8 cellular contexts compared by ENCODE assay signal in the genomic region with DNA sequence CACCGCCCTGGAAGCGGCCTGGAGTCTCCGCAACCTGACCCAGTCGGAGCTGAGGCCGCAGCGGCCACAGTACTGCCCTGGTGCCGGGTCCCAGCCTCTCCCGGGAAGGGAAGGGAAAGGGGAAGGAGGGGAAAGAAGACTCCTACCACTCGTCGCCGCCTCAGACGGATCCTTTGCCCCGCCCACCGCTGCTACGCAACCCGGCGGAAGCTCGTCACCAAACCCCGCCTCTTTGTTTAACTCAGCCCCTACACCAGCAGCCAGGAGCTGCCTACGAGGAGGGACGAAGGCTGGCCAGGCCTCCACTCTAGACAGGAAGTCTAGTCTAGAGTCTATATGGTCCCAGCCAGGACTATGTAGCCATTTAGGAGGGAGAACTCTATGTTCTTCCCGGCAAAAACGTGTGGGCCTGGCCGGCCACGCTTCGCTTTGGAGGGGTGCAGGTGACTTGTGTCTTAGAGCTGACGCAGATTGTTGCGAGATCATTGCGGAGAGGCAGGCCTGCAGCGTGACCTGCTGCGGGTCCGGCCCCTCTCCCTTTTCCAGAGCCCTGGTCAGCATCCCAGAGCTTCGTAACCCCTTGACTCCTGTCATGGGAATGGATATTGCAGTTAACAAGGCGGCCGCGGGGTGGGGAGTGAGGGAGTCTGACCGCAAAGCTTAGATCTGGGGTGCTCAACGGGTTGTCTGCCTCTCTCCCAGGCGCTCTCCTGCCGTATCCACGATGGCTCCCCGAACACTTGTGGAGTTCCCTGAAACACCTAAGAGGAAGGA. TPM values are rescaled to one million over a fixed set of nuclear protein-coding genes. Genes with fewer than 3 reads are reported as not detected.
DNase-seq lines count a peak whose midpoint lies in the region; ATAC-seq and TF ChIP-seq lines count a peak whose summit lies in the region.

A gene (minus strand): TSS at position 166 of the 774 bp plus-strand sequence. CDS start 7,875 bp downstream, outside the sequence.

- no peaks in the 10 kb centered on the region for H3K27me3 ChIP-seq in osteoblast (ENCODE audit: insufficient read depth, low read length)
- no peaks in the 10 kb centered on the region for H3K27me3 ChIP-seq in thoracic aorta (replicated peaks; ENCODE audit: insufficient read depth)

- H3K4me1 ChIP-seq in osteoblast (ENCODE audit: insufficient read depth, low read length), result peaks cover 32% of the 10 kb centered on the region
- peaks cover 24 to 48% of the 10 kb centered on the region in 2 donors for H3K4me1 ChIP-seq in thoracic aorta (ENCODE audit: control insufficient read depth in 1 of 2, low read depth in 2 of 2)

- H3K27ac Mint-ChIP-seq in activated naive CD8-positive, alpha-beta T cell, result peak within 1 kb of the TSS; percentile 97

- H3K27me3 Mint-ChIP-seq in activated naive CD8-positive, alpha-beta T cell, result no peaks in the 10 kb centered on the region

- peak within 1 kb of the TSS; percentile 96 for H3K27ac ChIP-seq in osteoblast (ENCODE audit: low read depth, low read length)
- peak within 1 kb of the TSS; percentile 96 to 99 for H3K27ac ChIP-seq in thoracic aorta

- H3K4me2 ChIP-seq in osteoblast (ENCODE audit: insufficient read depth, low read length), result peak within 1 kb of the TSS; percentile 100

- H3K9me3 Mint-ChIP-seq in activated naive CD8-positive, alpha-beta T cell (ENCODE audit: low read depth), result no peaks in the 10 kb centered on the region

- H3K36me3 Mint-ChIP-seq in activated naive CD8-positive, alpha-beta T cell, result no peaks in the 10 kb centered on the region

- POLR2A ChIA-PET in GM10248 (lab: Yijun Ruan, JAX), result interaction anchor here (0.5 to 1.8 kb wide), 12 partner anchors 9 to 448 kb away, joined by 3 to 9 read pairs (median 4); a partner anchor contains a TSS

- peaks cover 46% of the 10 kb centered on the region for H3K4me1 Mint-ChIP-seq in activated naive CD8-positive, alpha-beta T cell (ENCODE audit: low read depth)

- peaks cover 40% of the 10 kb centered on the region for H3K79me2 ChIP-seq in osteoblast (ENCODE audit: insufficient read depth, low read length)

- H3K36me3 ChIP-seq in osteoblast (ENCODE audit: insufficient read depth, low read length), result peaks cover 3% of the 10 kb centered on the region
- no peaks in the 10 kb centered on the region for H3K36me3 ChIP-seq in thoracic aorta

- peak within 1 kb of the TSS; percentile 86 for H3K4me3 ChIP-seq in osteoblast (ENCODE audit: insufficient read depth, low read length)
- peak within 1 kb of the TSS; percentile 86 for H3K4me3 ChIP-seq in thoracic aorta

- H3K9me3 ChIP-seq in osteoblast (ENCODE audit: low read depth, low read length), result no peaks in the 10 kb centered on the region
- no peaks in the 10 kb centered on the region for H3K9me3 ChIP-seq in thoracic aorta

- CTCF ChIA-PET in GM10248 (lab: Yijun Ruan, JAX), result interaction anchor here (0.8 to 3.9 kb wide), 36 partner anchors 9 to 483 kb away, joined by 3 to 44 read pairs (median 4); a partner anchor contains a TSS

- peak; percentile 77 for ATAC-seq in HG02623 (IDR thresholded peaks at IDR 0.05; ENCODE audit: unreplicated experiment)
- peak; percentile 88 for ATAC-seq in thoracic aorta (ENCODE audit: insufficient number of reproducible peaks, low FRiP score, low read depth)

- H4K20me1 ChIP-seq in osteoblast (ENCODE audit: insufficient read depth, low read length), result peaks cover 6% of the 10 kb centered on the region

- TF ChIP-seq CTCF in GM10248 (IDR thresholded peaks at IDR 0.05; ENCODE audit: control extremely low read depth, extremely low read depth, low read depth, missing control alignments), result no peak
- TF ChIP-seq CTCF in osteoblast (IDR thresholded peaks at IDR 0.05; ENCODE audit: extremely low read depth, low read depth, low read length), result peak; percentile 26
- TF ChIP-seq CTCF in thoracic aorta (IDR thresholded peaks at IDR 0.05), result peak; percentile 28

- DNase-seq in GM10248 (ENCODE audit: extremely low spot score), result peak; percentile 97
- peak; percentile 85 for DNase-seq in NCI-H1105 (lab: John Stamatoyannopoulos, UW)
- DNase-seq in SKM-1 treated with dmso at 0.1 percent for 144 hours (lab: John Stamatoyannopoulos, UW; ENCODE audit: unreplicated experiment), result peak; percentile 73
- peak; percentile 98 for DNase-seq in glomerular visceral epithelial cell (ENCODE audit: extremely low spot score)
- DNase-seq in osteoblast (ENCODE audit: insufficient read length, low spot score, missing footprints), result peak; percentile 98
- peak; percentile 91 for DNase-seq in thoracic aorta (ENCODE audit: low spot score)

- H3K4me3 Mint-ChIP-seq in activated naive CD8-positive, alpha-beta T cell, result peak within 1 kb of the TSS; percentile 97

- H2AFZ ChIP-seq in osteoblast (ENCODE audit: low read length), result peak within 1 kb of the TSS; percentile 63

RNA-seq across cellular contexts. Expression of the gene that starts here (rescaled TPM):
- total RNA-seq in osteoblast (155 and 159 TPM in 2 replicates), thoracic aorta (10 to 100 TPM; 66.6 to 76.5 TPM)

Comparison
In these comparisons a context has a peak if more than half of its experiments do, and no peak if none do; other contexts are left out.
1. Peak in every context shown above with its lines: DNase-seq, ATAC-seq, H3K4me3 ChIP-seq and H3K27ac ChIP-seq.